8 cellular contexts compared by ENCODE assay signal in genomic region chr2:37322368-37322767, GRCh38. TPM values are rescaled to one million over a fixed set of nuclear protein-coding genes. Genes with fewer than 3 reads are reported as not detected.
A peak's percentile ranks its signal among the peaks of the same experiment; 100 is the strongest.
DNase-seq lines count a peak whose midpoint lies in the region; ATAC-seq and TF ChIP-seq lines count a peak whose summit lies in the region.

No MANE protein-coding gene starts in this region.

- H3K36me3 ChIP-seq in A673 (ENCODE audit: insufficient read depth, low read length, poor library complexity, severe bottlenecking), result no peaks in the 10 kb centered on the region

- no peak overlapping the region for H3K27ac ChIP-seq in A673 (ENCODE audit: low read depth, low read length, poor library complexity, severe bottlenecking)

- no TSS peak for BruUV-seq in A673 (replicated peaks; lab: Mats Ljungman, UMichigan)

- CTCF ChIA-PET in A673 (lab: Charles Lee), result no interaction called here

- POLR2A ChIA-PET in A673 (lab: Charles Lee; ENCODE audit: low non-redundant PET), result interaction anchor here (0.6 kb wide), 1 partner anchor 91 kb away, joined by 3 read pairs; the partner anchor contains the start of genes CEBPZ and NDUFAF7
- POLR2A ChIA-PET in activated naive CD8-positive, alpha-beta T cell treated with anti-CD3 and anti-CD28 coated beads, Interleukin-2, amount 10 ng/mL, durations not matched to agents 7 days and 5 days (lab: Charles Lee), result interaction anchor here (0.5 kb wide), 1 partner anchor 165 kb away, joined by 3 read pairs; no protein-coding TSS in a partner anchor

- H3K27me3 ChIP-seq in A673 (replicated peaks; ENCODE audit: insufficient read depth, low read depth, low read length, poor library complexity), result no peaks in the 10 kb centered on the region

- ATAC-seq in activated naive CD8-positive, alpha-beta T cell treated with anti-CD3 and anti-CD28 coated beads, Interleukin-2, amount 10 ng/mL, durations not matched to agents 7 days and 5 days (ENCODE audit: low read depth), result no peak
- no peak for ATAC-seq in memory B cell (ENCODE audit: low read depth)
- no peak for ATAC-seq in HG03460 (IDR thresholded peaks at IDR 0.05; ENCODE audit: unreplicated experiment)
- ATAC-seq in GM18511 (IDR thresholded peaks at IDR 0.05; ENCODE audit: unreplicated experiment), result no peak

- peak overlapping the region; percentile 67 for H3K4me3 ChIP-seq in A673 (ENCODE audit: low read depth, low read length, poor library complexity, severe bottlenecking)

- intact Hi-C loops in A673 (cut with micrococcal nuclease; ENCODE audit: unreplicated experiment), result no loop called here

- no peak overlapping the region for H3K27ac Mint-ChIP-seq in activated naive CD8-positive, alpha-beta T cell treated with anti-CD3 and anti-CD28 coated beads, Interleukin-2, amount 10 ng/mL, durations not matched to agents 7 days and 5 days
- no peak overlapping the region for H3K27ac Mint-ChIP-seq in memory B cell

- no peaks in the 10 kb centered on the region for H3K9me3 Mint-ChIP-seq in activated naive CD8-positive, alpha-beta T cell treated with anti-CD3 and anti-CD28 coated beads, Interleukin-2, amount 10 ng/mL, durations not matched to agents 7 days and 5 days
- no peaks in the 10 kb centered on the region for H3K9me3 Mint-ChIP-seq in memory B cell

- no peak for TF ChIP-seq CTCF in A673 (conservative IDR thresholded peaks at IDR 0.05; ENCODE audit: low read depth, low read length)

- peak overlapping the region; percentile 26 for H3K4me3 Mint-ChIP-seq in activated naive CD8-positive, alpha-beta T cell treated with anti-CD3 and anti-CD28 coated beads, Interleukin-2, amount 10 ng/mL, durations not matched to agents 7 days and 5 days
- peak overlapping the region; percentile 39 for H3K4me3 Mint-ChIP-seq in memory B cell

- peaks cover 7% of the 10 kb centered on the region for H3K36me3 Mint-ChIP-seq in activated naive CD8-positive, alpha-beta T cell treated with anti-CD3 and anti-CD28 coated beads, Interleukin-2, amount 10 ng/mL, durations not matched to agents 7 days and 5 days
- H3K36me3 Mint-ChIP-seq in memory B cell, result no peaks in the 10 kb centered on the region

- DNase-seq in A673 (ENCODE audit: low spot score) (peak; percentile 50), HCEC 1CT (peak; percentile 54), memory B cell (ENCODE audit: low spot score in 2 of 2) (no peak), SHP77 treated with DMSO at 0.1 percent for 48 hours (lab: John Stamatoyannopoulos, UW) (no peak)
- DNase-seq in activated naive CD8-positive, alpha-beta T cell treated with anti-CD3 and anti-CD28 coated beads, Interleukin-2, amount 10 ng/mL, durations not matched to agents 7 days and 5 days, result no peak
- no peak for DNase-seq in effector CD8-positive, alpha-beta T cell (lab: John Stamatoyannopoulos, UW)

- peaks cover 29% of the 10 kb centered on the region for H3K27me3 Mint-ChIP-seq in activated naive CD8-positive, alpha-beta T cell treated with anti-CD3 and anti-CD28 coated beads, Interleukin-2, amount 10 ng/mL, durations not matched to agents 7 days and 5 days
- no peaks in the 10 kb centered on the region for H3K27me3 Mint-ChIP-seq in memory B cell

- peaks cover 42% of the 10 kb centered on the region for H3K4me1 ChIP-seq in A673 (ENCODE audit: insufficient read depth, low read length, poor library complexity, severe bottlenecking)

- H3K4me1 Mint-ChIP-seq in activated naive CD8-positive, alpha-beta T cell treated with anti-CD3 and anti-CD28 coated beads, Interleukin-2, amount 10 ng/mL, durations not matched to agents 7 days and 5 days, result peaks cover 35% of the 10 kb centered on the region
- peaks cover 34% of the 10 kb centered on the region for H3K4me1 Mint-ChIP-seq in memory B cell

- H3K9me3 ChIP-seq in A673 (ENCODE audit: low read depth, low read length, poor library complexity, severe bottlenecking), result no peaks in the 10 kb centered on the region

RNA-seq across cellular contexts. Expression of gene PRKD3, which starts 2.3 kb away (rescaled TPM):
- 53.1 and 54.9 TPM in 2 replicates for total RNA-seq in A673 (2021)
- 10 to 100 TPM; 25.0 to 31.3 TPM for total RNA-seq in activated naive CD8-positive, alpha-beta T cell treated with anti-CD3 and anti-CD28 coated beads, Interleukin-2, amount 10 ng/mL, durations not matched to agents 7 days and 5 days

RNA-seq across cellular contexts. Expression of gene QPCT, which starts 22.1 kb away (rescaled TPM):
- total RNA-seq in A673 (2021), result 2.2 and 4.2 TPM in 2 replicates
- 1 to 10 TPM in 1 of 2 experiments, under 1 TPM in 1; 0.50 to 1.1 TPM for total RNA-seq in activated naive CD8-positive, alpha-beta T cell treated with anti-CD3 and anti-CD28 coated beads, Interleukin-2, amount 10 ng/mL, durations not matched to agents 7 days and 5 days

Comparison
In these comparisons a context has a peak if more than half of its experiments do, and no peak if none do; other contexts are left out.
1. DNase-seq: peak in A673 (single experiment) and HCEC 1CT (single experiment); none in activated naive CD8-positive, alpha-beta T cell treated with anti-CD3 and anti-CD28 coated beads, Interleukin-2, amount 10 ng/mL, durations not matched to agents 7 days and 5 days (single experiment), memory B cell (0 of 2), effector CD8-positive, alpha-beta T cell (single experiment) and SHP77 treated with DMSO at 0.1 percent for 48 hours (single experiment).